19 cellular contexts compared by ENCODE assay signal in the genomic region with DNA sequence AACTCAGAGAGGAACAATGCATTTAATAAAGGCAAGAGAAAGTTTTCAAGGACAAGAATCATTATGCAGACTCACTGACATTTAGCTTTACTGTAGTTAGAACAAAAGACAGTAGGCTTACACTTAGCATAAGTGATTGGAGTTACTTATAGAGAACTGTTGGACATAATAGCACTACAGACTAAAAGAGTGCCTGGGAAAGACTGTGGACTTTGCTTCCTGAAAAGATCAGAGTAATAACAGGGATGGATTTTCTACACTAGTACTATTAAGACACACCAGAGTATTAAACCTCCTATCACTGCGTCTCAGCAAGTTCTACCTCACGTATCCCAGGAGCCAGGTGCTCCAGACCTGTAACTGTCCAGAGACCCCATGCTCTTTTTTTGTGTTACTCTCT. TPM values are rescaled to one million over a fixed set of nuclear protein-coding genes. Genes with fewer than 3 reads are reported as not detected.
DNase-seq lines count a peak whose midpoint lies in the region; ATAC-seq, FAIRE-seq and TF ChIP-seq lines count a peak whose summit lies in the region.
"Had no signal": no experiment of that assay in that cellular context is flagged by ENCODE, and none has a peak within 500 bp of the region (broad histone marks: within the 10 kb centered on the region; RNA-seq: fewer than 3 reads in every experiment).

No MANE protein-coding gene starts in this region.

- intact Hi-C loops in left ventricle myocardium inferior (cut with micrococcal nuclease), result no loop called here
- intact Hi-C loops in Right ventricle myocardium inferior (cut with DNase I), result no loop called here

- FAIRE-seq in small intestine (lab: Jason Lieb, UNC), result no peak
- FAIRE-seq: H54, HepG2 had no signal

- no peak for DNase-seq in left ventricle myocardium inferior
- DNase-seq in Right ventricle myocardium inferior (ENCODE audit: missing footprints), result no peak
- DNase-seq in small intestine, result peak; percentile 65
- no peak for DNase-seq in activated naive CD4-positive, alpha-beta T cell treated with anti-CD3 and anti-CD28 coated beads, Interleukin-2, amount 10 ng/mL, durations not matched to agents 7 days and 5 days
- DNase-seq in SIG-M5 treated with dmso at 0.1 percent for 504 hours (lab: John Stamatoyannopoulos, UW; ENCODE audit: unreplicated experiment), result no peak
- DNase-seq: CD4-positive, alpha-beta memory T cell; DMS153; DMS79 treated with DMSO at 0.1 percent for 48 hours; GF-D8; HCEC 1CT had no signal

- WGBS in small intestine, 3 donors, result 25 to 66% (median 62%) methylated on average over 2 of the region's 2 CpGs

- no peaks in the 10 kb centered on the region for H3K9me3 Mint-ChIP-seq in activated naive CD4-positive, alpha-beta T cell treated with anti-CD3 and anti-CD28 coated beads, Interleukin-2, amount 10 ng/mL, durations not matched to agents 7 days and 5 days
- H3K9me3 Mint-ChIP-seq: CD4-positive, alpha-beta memory T cell; GM23338; IgD-negative memory B cell had no signal

- H3K27me3 Mint-ChIP-seq in activated naive CD4-positive, alpha-beta T cell treated with anti-CD3 and anti-CD28 coated beads, Interleukin-2, amount 10 ng/mL, durations not matched to agents 7 days and 5 days, result peaks cover 5% of the 10 kb centered on the region

- no peak overlapping the region for H3K4me3 ChIP-seq in left ventricle myocardium inferior
- H3K4me3 ChIP-seq in mucosa of rectum (ENCODE audit: low read length in 2 of 2), result no peak overlapping the region
- no peak overlapping the region for H3K4me3 ChIP-seq in small intestine (ENCODE audit: low read depth in 1 of 2, low read length in 2 of 2)
- H3K4me3 ChIP-seq: BLaER1, GM23338 had no signal

- H3K36me3 Mint-ChIP-seq in activated naive CD4-positive, alpha-beta T cell treated with anti-CD3 and anti-CD28 coated beads, Interleukin-2, amount 10 ng/mL, durations not matched to agents 7 days and 5 days, result no peaks in the 10 kb centered on the region
- H3K36me3 Mint-ChIP-seq: CD14-positive monocyte; CD4-positive, alpha-beta memory T cell; IgD-negative memory B cell had no signal

- no peak overlapping the region for H3K4me3 Mint-ChIP-seq in activated naive CD4-positive, alpha-beta T cell treated with anti-CD3 and anti-CD28 coated beads, Interleukin-2, amount 10 ng/mL, durations not matched to agents 7 days and 5 days
- H3K4me3 Mint-ChIP-seq: CD14-positive monocyte; CD4-positive, alpha-beta memory T cell; GM23338; IgD-negative memory B cell had no signal

- H3K4me1 ChIP-seq in left ventricle myocardium inferior (peaks cover 54% of the 10 kb centered on the region), mucosa of rectum (ENCODE audit: control insufficient read depth in 2 of 2, insufficient read depth in 2 of 2, low read length in 2 of 2) (peaks cover 3 to 22% of the 10 kb centered on the region in 2 donors), small intestine (ENCODE audit: control insufficient read depth in 2 of 2, insufficient read depth in 1 of 2, low read depth in 1 of 2, low read length in 1 of 2) (peaks cover 0 to 9% of the 10 kb centered on the region in 2 donors)

- H3K9me3 ChIP-seq in left ventricle myocardium inferior (replicated peaks), result no peaks in the 10 kb centered on the region
- H3K9me3 ChIP-seq in mucosa of rectum (ENCODE audit: control insufficient read depth in 2 of 2, low read length in 2 of 2), result no peaks in the 10 kb centered on the region
- H3K9me3 ChIP-seq in small intestine (ENCODE audit: control insufficient read depth, low read depth), result no peaks in the 10 kb centered on the region
- H3K9me3 ChIP-seq: BLaER1 had no signal

- no peaks in the 10 kb centered on the region for H3K4me1 Mint-ChIP-seq in activated naive CD4-positive, alpha-beta T cell treated with anti-CD3 and anti-CD28 coated beads, Interleukin-2, amount 10 ng/mL, durations not matched to agents 7 days and 5 days
- H3K4me1 Mint-ChIP-seq: CD14-positive monocyte, IgD-negative memory B cell had no signal

- no peak for ATAC-seq in Right ventricle myocardium inferior
- ATAC-seq in HG02588 (IDR thresholded peaks at IDR 0.05; ENCODE audit: unreplicated experiment), result no peak
- ATAC-seq: GM23338, HepG2 had no signal

- H3K9ac ChIP-seq in mucosa of rectum (ENCODE audit: low read depth in 1 of 2, low read length in 2 of 2), result no peak overlapping the region
- H3K9ac ChIP-seq: BLaER1 had no signal

- H3K27me3 ChIP-seq in left ventricle myocardium inferior (ENCODE audit: low read depth) (no peaks in the 10 kb centered on the region), mucosa of rectum (ENCODE audit: control insufficient read depth in 2 of 2, insufficient read depth in 2 of 2, low read length in 2 of 2) (no peaks in the 10 kb centered on the region), small intestine (ENCODE audit: control insufficient read depth in 2 of 2, insufficient read depth in 2 of 2, low read length in 2 of 2) (no peaks in the 10 kb centered on the region)
- H3K27me3 ChIP-seq: BLaER1 had no signal

- CTCF ChIA-PET in activated naive CD4-positive, alpha-beta T cell treated with anti-CD3 and anti-CD28 coated beads, Interleukin-2, amount 10 ng/mL, durations not matched to agents 7 days and 5 days (lab: Charles Lee), result no interaction called here

- TF ChIP-seq CTCF in left ventricle myocardium inferior (IDR thresholded peaks at IDR 0.05; ENCODE audit: borderline replicate concordance), result no peak

- H3K36me3 ChIP-seq in left ventricle myocardium inferior, result no peaks in the 10 kb centered on the region
- H3K36me3 ChIP-seq in mucosa of rectum (ENCODE audit: control insufficient read depth in 2 of 2, insufficient read depth in 2 of 2, low read length in 2 of 2), result no peaks in the 10 kb centered on the region
- no peaks in the 10 kb centered on the region for H3K36me3 ChIP-seq in small intestine (ENCODE audit: control insufficient read depth in 2 of 2, insufficient read depth in 2 of 2, low read length in 2 of 2)
- H3K36me3 ChIP-seq: BLaER1 had no signal

- no peak overlapping the region for H3K27ac Mint-ChIP-seq in activated naive CD4-positive, alpha-beta T cell treated with anti-CD3 and anti-CD28 coated beads, Interleukin-2, amount 10 ng/mL, durations not matched to agents 7 days and 5 days
- H3K27ac Mint-ChIP-seq: CD14-positive monocyte; CD4-positive, alpha-beta memory T cell; GM23338; IgD-negative memory B cell had no signal

- H3K27ac ChIP-seq in left ventricle myocardium inferior (replicated peaks) (peak overlapping the region; percentile 13), mucosa of rectum (ENCODE audit: low read depth in 2 of 2, low read length in 2 of 2) (peak overlapping the region; percentile 49 to 68), small intestine (ENCODE audit: low read depth in 1 of 2, low read length in 1 of 2) (no peak overlapping the region)
- H3K27ac ChIP-seq: 22Rv1, BLaER1 had no signal

RNA-seq across cellular contexts. Expression of gene SPRED1, which starts 39.2 kb away (rescaled TPM):
- 8.7 TPM for total RNA-seq in left ventricle myocardium inferior
- 9.9 TPM for total RNA-seq in Right ventricle myocardium inferior
- polyA plus RNA-seq in small intestine, result 1 to 10 TPM in 2 of 3 donors, under 1 TPM in 1; 0.89 to 4.0 (median 3.0) TPM
- polyA plus RNA-seq: CD4-positive, alpha-beta memory T cell had no signal

Comparison
In these comparisons a context has a peak if more than half of its experiments do, and no peak if none do; other contexts are left out.
1. H3K27ac ChIP-seq: peak in left ventricle myocardium inferior (single experiment) and mucosa of rectum (2 of 2); none in small intestine (0 of 2).